Comparison of ENCODE assay signal across 20 cellular contexts in the genomic region with DNA sequence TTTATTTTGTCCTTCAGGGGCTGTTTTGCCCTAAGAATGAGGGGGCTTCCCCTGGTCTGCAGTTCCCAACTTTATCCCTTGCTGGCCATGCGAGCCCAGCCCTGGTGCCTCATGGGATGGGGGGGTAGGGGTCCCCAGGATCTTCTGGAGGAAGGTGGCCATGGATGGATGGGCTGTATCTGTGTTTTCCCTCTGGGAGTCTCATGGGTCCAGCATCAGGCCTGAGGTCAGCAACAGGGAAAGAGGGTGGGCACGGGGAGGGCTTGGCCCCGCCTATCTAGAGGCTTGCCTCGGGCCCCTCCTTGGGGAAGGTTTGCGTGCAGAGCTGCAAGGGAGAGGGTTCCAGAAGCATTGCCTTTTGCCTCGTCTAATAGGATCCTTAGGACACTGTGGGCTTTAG.
"Had no signal": no experiment of that assay in that cellular context is flagged by ENCODE, and none has a peak within 500 bp of the region (broad histone marks: within the 10 kb centered on the region; RNA-seq: fewer than 3 reads in every experiment).

No MANE protein-coding gene starts in this region.

- H3K27me3 ChIP-seq: heart right ventricle, ovary, right atrium auricular region, tibial artery had no signal

- H3K27ac Mint-ChIP-seq: activated naive CD8-positive, alpha-beta T cell treated with anti-CD3 and anti-CD28 coated beads for 36 hours; endodermal cell; mesothelial cell of epicardium; T-helper 17 cell had no signal

- H3K4me3 ChIP-seq: coronary artery, heart right ventricle, ovary, psoas muscle, right atrium auricular region, tibial artery had no signal

- H3K9me3 Mint-ChIP-seq: activated naive CD8-positive, alpha-beta T cell treated with anti-CD3 and anti-CD28 coated beads for 36 hours; endodermal cell; mesothelial cell of epicardium; naive thymus-derived CD8-positive, alpha-beta T cell; stimulated activated naive CD8-positive, alpha-beta T cell treated with anti-CD3 and anti-CD28 coated beads, Interleukin-15, amount 100 ng/mL, for 72 hours had no signal

- H3K36me3 Mint-ChIP-seq: activated naive CD8-positive, alpha-beta T cell treated with anti-CD3 and anti-CD28 coated beads for 36 hours had no signal

- H3K4me1 Mint-ChIP-seq: endodermal cell, mesothelial cell of epicardium had no signal

- H3K9me3 ChIP-seq: heart right ventricle, ovary, psoas muscle, right atrium auricular region, tibial artery had no signal

- H3K4me3 Mint-ChIP-seq: activated naive CD8-positive, alpha-beta T cell treated with anti-CD3 and anti-CD28 coated beads for 36 hours; endodermal cell; mesothelial cell of epicardium; naive thymus-derived CD8-positive, alpha-beta T cell; stimulated activated naive CD8-positive, alpha-beta T cell treated with anti-CD3 and anti-CD28 coated beads, Interleukin-15, amount 100 ng/mL, for 72 hours; T-helper 17 cell had no signal

- DNase-seq: activated gamma-delta T cell treated with Interleukin-2 at 50 U/mL for 16 hours; activated naive CD8-positive, alpha-beta T cell treated with anti-CD3 and anti-CD28 coated beads for 36 hours; activated T-cell treated with anti-CD3 and anti-CD28 coated beads, Interleukin-2, amount 50 U/mL, for 1 hour; amniotic stem cell; endodermal cell; heart right ventricle; islet precursor cell; left colon; naive thymus-derived CD8-positive, alpha-beta T cell; stimulated activated CD4-positive, alpha-beta T cell treated with anti-CD3 and anti-CD28 coated beads, Interleukin-12 subunit alpha, Interleukin-12 subunit beta, amount 100 ng/mL, for 4 hours; stimulated activated CD4-positive, alpha-beta T cell treated with anti-CD3 and anti-CD28 coated beads, Interleukin-4, amount 100 ng/mL, for 4 hours; stimulated activated naive CD8-positive, alpha-beta T cell treated with anti-CD3 and anti-CD28 coated beads, Interleukin-15, amount 100 ng/mL, for 72 hours; SW 1271; T-helper 17 cell; tibial artery had no signal

- H3K27me3 Mint-ChIP-seq: activated naive CD8-positive, alpha-beta T cell treated with anti-CD3 and anti-CD28 coated beads for 36 hours; naive thymus-derived CD8-positive, alpha-beta T cell; stimulated activated naive CD8-positive, alpha-beta T cell treated with anti-CD3 and anti-CD28 coated beads, Interleukin-15, amount 100 ng/mL, for 72 hours; T-helper 17 cell had no signal
